Comparison of ENCODE assay signal across 8 cellular contexts in the genomic region with DNA sequence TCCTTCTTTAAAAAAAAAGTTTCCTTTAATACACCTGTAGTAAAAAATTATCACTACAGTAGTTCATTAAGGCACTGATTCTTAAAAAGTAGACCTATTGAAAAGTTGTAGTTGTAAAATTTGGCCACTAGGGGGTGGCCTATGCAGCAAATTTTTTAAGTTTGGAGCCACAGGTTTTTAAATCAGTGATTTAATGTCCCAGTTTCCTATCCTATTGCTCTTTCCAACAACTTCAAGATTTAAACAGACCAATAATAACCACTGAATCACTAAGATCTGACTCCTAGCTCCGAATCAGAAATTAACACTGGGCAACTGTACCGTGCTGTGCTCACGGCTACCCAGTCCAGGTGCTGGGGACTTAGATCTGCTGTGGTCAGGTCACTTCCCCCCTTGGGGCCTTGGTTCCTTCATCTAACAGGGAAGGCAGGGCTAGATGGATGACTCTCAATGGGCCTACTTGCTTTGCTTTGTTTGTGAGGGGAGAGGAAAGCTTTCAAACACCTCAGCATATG.
DNase-seq lines count a peak whose midpoint lies in the region; ATAC-seq and TF ChIP-seq lines count a peak whose summit lies in the region.

No MANE protein-coding gene starts in this region.

- CTCF ChIA-PET in Calu3 (lab: Charles Lee), result no interaction called here

- TF ChIP-seq EP300 in transverse colon (IDR thresholded peaks at IDR 0.05; ENCODE audit: low read depth), result no peak

- H3K4me3 Mint-ChIP-seq in Calu3 (ENCODE audit: low read depth, unreplicated experiment), result no peak overlapping the region

- H3K4me1 Mint-ChIP-seq in Calu3 (ENCODE audit: low read depth, unreplicated experiment), result no peaks in the 10 kb centered on the region

- TF ChIP-seq CTCF in Calu3 (IDR thresholded peaks at IDR 0.05; ENCODE audit: unreplicated experiment) (peak; percentile 79), cardiac fibroblast (IDR thresholded peaks at IDR 0.05; ENCODE audit: low read depth, low read length) (peak; percentile 50), transverse colon (IDR thresholded peaks at IDR 0.05) (peak; percentile 77 to 85 (median 82)), lower leg skin (IDR thresholded peaks at IDR 0.05) (no peak)

- intact Hi-C loops in Calu3 (cut with micrococcal nuclease; ENCODE audit: unreplicated experiment), result loop anchor here (1.0 to 5.0 kb wide), 2 partner anchors 239 to 711 kb away; no protein-coding TSS in a partner anchor
- intact Hi-C loops in transverse colon (cut with DNase I; ENCODE audit: low total_unique reads), result loop anchor here (10.0 kb wide), 1 partner anchor 617 kb away; no protein-coding TSS in a partner anchor
- intact Hi-C loops in lower leg skin (cut with DNase I; ENCODE audit: low total_unique reads), result no loop called here

- BruUV-seq in Calu3 (replicated peaks; lab: Mats Ljungman, UMichigan), result no TSS peak

- H3K27ac ChIP-seq in transverse colon, result peak overlapping the region in 2 of 4 donors; percentile 12 to 26

- no peaks in the 10 kb centered on the region for H3K9me3 Mint-ChIP-seq in Calu3 (ENCODE audit: low read depth, unreplicated experiment)

- no peak for TF ChIP-seq POLR2A in transverse colon (IDR thresholded peaks at IDR 0.05)
- no peak for TF ChIP-seq POLR2A in lower leg skin (IDR thresholded peaks at IDR 0.05)

- ATAC-seq in GM21737 (IDR thresholded peaks at IDR 0.05; ENCODE audit: unreplicated experiment), result peak; percentile 71
- ATAC-seq in HG02763 (IDR thresholded peaks at IDR 0.05; ENCODE audit: unreplicated experiment), result no peak

- DNase-seq in Calu3 (peak; percentile 22), NCI-H446 treated with DMSO at 0.1 percent for 48 hours (lab: John Stamatoyannopoulos, UW) (peak; percentile 30), cardiac fibroblast (ENCODE audit: low read depth in 2 of 2) (peak; percentile 76 to 79), kidney tubule cell (ENCODE audit: low spot score) (peak; percentile 65), transverse colon (peak; percentile 14), lower leg skin (ENCODE audit: low spot score in 2 of 2) (no peak)

- no peaks in the 10 kb centered on the region for H3K36me3 Mint-ChIP-seq in Calu3 (ENCODE audit: insufficient read depth, unreplicated experiment)

- no peaks in the 10 kb centered on the region for H3K9me3 ChIP-seq in transverse colon

- H3K27me3 Mint-ChIP-seq in Calu3 (ENCODE audit: unreplicated experiment), result no peaks in the 10 kb centered on the region

- whole genome bisulfite sequencing in transverse colon (ENCODE audit: low coverage in 1 of 2), 2 donors, result 44% methylated on average over 3 of the region's 3 CpGs; no CpG with 5 or more reads in 1 of the 2 donors
- WGBS in lower leg skin, 2 donors, result 49 to 50% methylated on average over 3 of the region's 3 CpGs

- H3K4me3 ChIP-seq in cardiac fibroblast (replicated peaks in 1 of 2; ENCODE audit: low read depth in 2 of 2, low read length in 2 of 2) (no peak overlapping the region), transverse colon (no peak overlapping the region), lower leg skin (ENCODE audit: low read depth, poor library complexity, severe bottlenecking) (no peak overlapping the region)

- in situ Hi-C loops in transverse colon (cut with MboI; ENCODE audit: low pct_ligation_motif_present in 1 of 4, low pct_unique_long_range_greater_than_20kb in 1 of 4, low sequenced_read_pairs in 3 of 4), result loop anchor here in 3 of 4 donors (5.0 to 25.0 kb wide), 5 partner anchors 237 to 714 kb away; no protein-coding TSS in a partner anchor

- peaks cover 0 to 24% (median 11%) of the 10 kb centered on the region in 4 donors for H3K36me3 ChIP-seq in transverse colon

- peaks cover 0 to 17% (median 11%) of the 10 kb centered on the region in 4 donors for H3K4me1 ChIP-seq in transverse colon

- H3K27me3 ChIP-seq in transverse colon, result no peaks in the 10 kb centered on the region

- no peak overlapping the region for H3K27ac Mint-ChIP-seq in Calu3 (ENCODE audit: unreplicated experiment)

Comparison
In these comparisons a context has a peak if more than half of its experiments do, and no peak if none do; other contexts are left out.
1. DNase-seq: peak in Calu3 (single experiment), NCI-H446 treated with DMSO at 0.1 percent for 48 hours (single experiment), cardiac fibroblast (2 of 2), kidney tubule cell (single experiment) and transverse colon (single experiment); none in lower leg skin (0 of 2).
2. CTCF ChIP-seq: peak in Calu3 (single experiment), cardiac fibroblast (single experiment) and transverse colon (5 of 5); none in lower leg skin (0 of 3).